ENCODE assay signal across 1 cellular context in genomic region chr20:31693402-31693801, GRCh38.
TF ChIP-seq lines count a peak whose summit lies in the region.

No MANE protein-coding gene starts in this region.

TF ChIP-seq in H1, 55 proteins besides CTCF, POLR2A, EP300 and RAD21:
- no peak for TF ChIP-seq FOSL1 (IDR thresholded peaks at IDR 0.05; ENCODE audit: insufficient read depth, low read depth, low read length)
- TF ChIP-seq SRF (IDR thresholded peaks at IDR 0.05; ENCODE audit: low read depth, low read length), result no peak
- TF ChIP-seq ASH2L (IDR thresholded peaks at IDR 0.05; ENCODE audit: low read length), result no peak
- no peak for TF ChIP-seq SIN3A (conservative IDR thresholded peaks at IDR 0.05 in 1 of 2, IDR thresholded peaks at IDR 0.05 in 1 of 2; ENCODE audit: low read depth in 1 of 2, low read length in 2 of 2)
- no peak for TF ChIP-seq RXRA (IDR thresholded peaks at IDR 0.05; ENCODE audit: insufficient read depth, low read depth, low read length)
- TF ChIP-seq BCL11A (IDR thresholded peaks at IDR 0.05; ENCODE audit: low read depth in 2 of 2, low read length in 2 of 2), result no peak
- TF ChIP-seq PHF8 (conservative IDR thresholded peaks at IDR 0.05; ENCODE audit: low read depth, low read length), result no peak
- TF ChIP-seq JUND (IDR thresholded peaks at IDR 0.05; ENCODE audit: low read length), result no peak
- no peak for TF ChIP-seq HDAC2 (IDR thresholded peaks at IDR 0.05; ENCODE audit: borderline replicate concordance in 1 of 2, low read depth in 2 of 2, low read length in 2 of 2)
- TF ChIP-seq CBX5 (IDR thresholded peaks at IDR 0.05; ENCODE audit: low read depth, low read length), result no peak
- TF ChIP-seq NANOG (IDR thresholded peaks at IDR 0.05; ENCODE audit: insufficient read depth, low read depth, low read length, poor library complexity, severe bottlenecking), result no peak
TF ChIP-seq in H1: peak in this region for 0.
